Comparison of ENCODE assay signal across 13 cellular contexts in genomic region chr14:100531591-100532121, GRCh38. TPM values are rescaled to one million over a fixed set of nuclear protein-coding genes. Genes with fewer than 3 reads are reported as not detected.
A peak's percentile ranks its signal among the peaks of the same experiment; 100 is the strongest.
DNase-seq lines count a peak whose midpoint lies in the region; ATAC-seq and TF ChIP-seq lines count a peak whose summit lies in the region.
"Had no signal": no experiment of that assay in that cellular context is flagged by ENCODE, and none has a peak within 500 bp of the region (broad histone marks: within the 10 kb centered on the region; RNA-seq: fewer than 3 reads in every experiment).

No MANE protein-coding gene starts in this region.

- H3K36me3 Mint-ChIP-seq in natural killer cell: no peaks in the 10 kb centered on the region
- no peaks in the 10 kb centered on the region for H3K36me3 Mint-ChIP-seq in natural killer cell treated with Interleukin-12 subunit alpha and Interleukin-12 subunit beta and Interleukin-15 and Interleukin-18, amount 100 ng/mL, for 72 hours
- H3K36me3 Mint-ChIP-seq: WTC11 had no signal

- POLR2A ChIA-PET in RWPE1 (lab: Yijun Ruan, JAX; ENCODE audit: low non-redundant PET): no interaction called here

- H3K4me1 ChIP-seq in lung (ENCODE audit: control insufficient read depth in 2 of 2, insufficient read depth in 2 of 2, low read length in 2 of 2) (peaks cover 0 to 2% of the 10 kb centered on the region in 2 donors), uterus (peaks cover 0 to 4% of the 10 kb centered on the region in 2 donors)

- no peak overlapping the region for H3K4me3 Mint-ChIP-seq in natural killer cell
- no peak overlapping the region for H3K4me3 Mint-ChIP-seq in natural killer cell treated with Interleukin-12 subunit alpha and Interleukin-12 subunit beta and Interleukin-15 and Interleukin-18, amount 100 ng/mL, for 72 hours
- H3K4me3 Mint-ChIP-seq: T-cell, WTC11 had no signal

- DNase-seq in natural killer cell (peak; percentile 5), RWPE1 (ENCODE audit: low spot score) (no peak), lung (ENCODE audit: low spot score) (peak; percentile 25), uterus (peak; percentile 15 to 16), glomerular visceral epithelial cell (ENCODE audit: extremely low spot score) (no peak)
- DNase-seq in natural killer cell treated with Interleukin-12 subunit alpha and Interleukin-12 subunit beta and Interleukin-15 and Interleukin-18, amount 100 ng/mL, for 72 hours (ENCODE audit: low spot score): no peak
- DNase-seq: NCI-H2081, NCI-H774 had no signal

- TF ChIP-seq CTCF in natural killer cell (IDR thresholded peaks at IDR 0.05) (no peak), RWPE1 (conservative IDR thresholded peaks at IDR 0.05; ENCODE audit: low read depth) (no peak), lung (IDR thresholded peaks at IDR 0.05; ENCODE audit: control extremely low read depth, extremely low read depth) (no peak), uterus (IDR thresholded peaks at IDR 0.05) (no peak)

- CTCF ChIA-PET in RWPE1 (lab: Yijun Ruan, JAX): no interaction called here

- H3K27ac Mint-ChIP-seq in natural killer cell: no peak overlapping the region
- no peak overlapping the region for H3K27ac Mint-ChIP-seq in natural killer cell treated with Interleukin-12 subunit alpha and Interleukin-12 subunit beta and Interleukin-15 and Interleukin-18, amount 100 ng/mL, for 72 hours
- H3K27ac Mint-ChIP-seq: T-cell, WTC11 had no signal

- peaks cover 4 to 9% of the 10 kb centered on the region in 2 donors for H3K4me1 Mint-ChIP-seq in natural killer cell
- H3K4me1 Mint-ChIP-seq in natural killer cell treated with Interleukin-12 subunit alpha and Interleukin-12 subunit beta and Interleukin-15 and Interleukin-18, amount 100 ng/mL, for 72 hours (ENCODE audit: low read depth in 2 of 2): peaks cover 0 to 3% of the 10 kb centered on the region in 2 donors

- no peak for TF ChIP-seq POLR2A in uterus (IDR thresholded peaks at IDR 0.05)

- H3K27me3 ChIP-seq in lung (ENCODE audit: control insufficient read depth, insufficient read depth) (no peaks in the 10 kb centered on the region), uterus (no peaks in the 10 kb centered on the region)
- H3K27me3 ChIP-seq: ovary had no signal

- intact Hi-C loops in natural killer cell (cut with micrococcal nuclease): no loop called here
- intact Hi-C loops in uterus (cut with DNase I; ENCODE audit: low total_unique reads): no loop called here

- no peaks in the 10 kb centered on the region for H3K27me3 Mint-ChIP-seq in natural killer cell (ENCODE audit: low read depth in 2 of 2)
- peaks cover 0 to 3% of the 10 kb centered on the region in 2 donors for H3K27me3 Mint-ChIP-seq in natural killer cell treated with Interleukin-12 subunit alpha and Interleukin-12 subunit beta and Interleukin-15 and Interleukin-18, amount 100 ng/mL, for 72 hours
- H3K27me3 Mint-ChIP-seq: T-cell had no signal

- no peaks in the 10 kb centered on the region for H3K9me3 Mint-ChIP-seq in natural killer cell
- no peaks in the 10 kb centered on the region for H3K9me3 Mint-ChIP-seq in natural killer cell treated with Interleukin-12 subunit alpha and Interleukin-12 subunit beta and Interleukin-15 and Interleukin-18, amount 100 ng/mL, for 72 hours
- H3K9me3 Mint-ChIP-seq: T-cell, WTC11 had no signal

- H3K4me3 ChIP-seq in lung (no peak overlapping the region), uterus (no peak overlapping the region)
- H3K4me3 ChIP-seq: mucosa of descending colon, ovary had no signal

- H3K36me3 ChIP-seq in lung (ENCODE audit: control insufficient read depth in 2 of 2, insufficient read depth in 2 of 2, low read length in 2 of 2) (peaks cover 3 to 26% of the 10 kb centered on the region in 2 donors), uterus (no peaks in the 10 kb centered on the region)
- H3K36me3 ChIP-seq: ovary had no signal

- 87 to 91% methylated on average over 10 of the region's 10 CpGs for WGBS in lung, 2 donors

- H3K9me3 ChIP-seq in lung (ENCODE audit: control insufficient read depth in 2 of 2, insufficient read depth in 1 of 2, low read length in 1 of 2): peaks cover 0 to 3% of the 10 kb centered on the region in 2 donors
- H3K9me3 ChIP-seq in uterus: no peaks in the 10 kb centered on the region
- H3K9me3 ChIP-seq: mucosa of descending colon, ovary had no signal

- H3K27ac ChIP-seq in RWPE1 (peak overlapping the region; percentile 76), lung (ENCODE audit: low read depth in 1 of 2, low read length in 1 of 2) (no peak overlapping the region), uterus (no peak overlapping the region)

- ATAC-seq in natural killer cell: no peak
- no peak for ATAC-seq in natural killer cell treated with Interleukin-12 subunit alpha and Interleukin-12 subunit beta and Interleukin-15 and Interleukin-18, amount 100 ng/mL, for 72 hours
- ATAC-seq in lung (ENCODE audit: insufficient read depth, low FRiP score): no peak
- ATAC-seq in GM19023 (IDR thresholded peaks at IDR 0.05; ENCODE audit: unreplicated experiment): no peak
- ATAC-seq: mucosa of descending colon, T-cell, WTC11 had no signal

RNA-seq across cellular contexts. Expression of gene BEGAIN, which starts 55.6 kb away (rescaled TPM):
- total RNA-seq in natural killer cell (1 to 10 TPM in 1 of 3 donors, under 1 TPM in 1, not detected in 1; 0.11 to 1.3 TPM), lung (1 to 10 TPM; 1.3 to 1.6 TPM), uterus (10 to 100 TPM in 1 of 4 donors, 1 to 10 TPM in 2, not detected in 1; 2.6 to 16.5 (median 4.4) TPM)
- total RNA-seq in natural killer cell treated with Interleukin-12 subunit alpha and Interleukin-12 subunit beta and Interleukin-15 and Interleukin-18, amount 100 ng/mL, for 72 hours: not detected
- polyA plus RNA-seq in lung: 1 to 10 TPM in 1 of 2 donors, under 1 TPM in 1; 0.27 to 1.3 TPM

Comparison
In these comparisons a context has a peak if more than half of its experiments do, and no peak if none do; other contexts are left out.
1. DNase-seq: peak in natural killer cell (single experiment), lung (single experiment) and uterus (2 of 2); none in natural killer cell treated with Interleukin-12 subunit alpha and Interleukin-12 subunit beta and Interleukin-15 and Interleukin-18, amount 100 ng/mL, for 72 hours (single experiment), RWPE1 (single experiment) and glomerular visceral epithelial cell (single experiment).